In genomic region chr13:34371108-34371507, GRCh38 we compare ENCODE assay signal across 20 cellular contexts.
"Had no signal": no experiment of that assay in that cellular context is flagged by ENCODE, and none has a peak within 500 bp of the region (broad histone marks: within the 10 kb centered on the region; RNA-seq: fewer than 3 reads in every experiment).

No MANE protein-coding gene starts in this region.

- H3K36me3 ChIP-seq: ascending aorta, WERI-Rb-1 had no signal

- H3K4me3 ChIP-seq: ascending aorta, coronary artery, dorsolateral prefrontal cortex had no signal

- H3K27me3 ChIP-seq: ascending aorta, dorsolateral prefrontal cortex had no signal

- H3K27ac ChIP-seq: ascending aorta, coronary artery, dorsolateral prefrontal cortex, WERI-Rb-1 had no signal

- DNase-seq: activated B cell treated with CpG ODN at 0.5 μM for 24 hours; activated CD4-positive, alpha-beta T cell treated with anti-CD3 and anti-CD28 coated beads for 48 hours; activated CD4-positive, alpha-beta T cell treated with anti-CD3 and anti-CD28 coated beads, Interleukin-2, amount 50 U/mL, for 1 hour; activated CD4-positive, alpha-beta T cell treated with anti-CD3 and anti-CD28 coated beads, Interleukin-2, amount 50 U/mL, for 48 hours; activated CD8-positive, alpha-beta memory T cell treated with anti-CD3 and anti-CD28 coated beads for 24 hours; activated CD8-positive, alpha-beta T cell treated with anti-CD3 and anti-CD28 coated beads for 36 hours; activated effector memory CD4-positive, alpha-beta T cell treated with anti-CD3 and anti-CD28 coated beads, Interleukin-2, amount 50 U/mL, for 16 hours; activated naive CD4-positive, alpha-beta T cell treated with anti-CD3 and anti-CD28 coated beads, Interleukin-2, amount 10 ng/mL, durations not matched to agents 7 days and 5 days; activated naive CD8-positive, alpha-beta T cell treated with anti-CD3 and anti-CD28 coated beads, Interleukin-2, amount 10 ng/mL, durations not matched to agents 7 days and 5 days; activated T-cell treated with anti-CD3 and anti-CD28 coated beads, Interleukin-2, amount 50 U/mL, for 48 hours; dorsolateral prefrontal cortex; effector memory CD4-positive, alpha-beta T cell; endodermal cell; foreskin fibroblast; head of caudate nucleus; T-helper 17 cell; T1000; WERI-Rb-1 had no signal
